Comparison of ENCODE assay signal across 10 cellular contexts in genomic region chr3:89314454-89314853, GRCh38.
DNase-seq lines count a peak whose midpoint lies in the region; TF ChIP-seq lines count a peak whose summit lies in the region.
"Had no signal": no experiment of that assay in that cellular context is flagged by ENCODE, and none has a peak within 500 bp of the region (broad histone marks: within the 10 kb centered on the region; RNA-seq: fewer than 3 reads in every experiment).

No MANE protein-coding gene starts in this region.

- H3K36me3 ChIP-seq in OCI-LY1 (ENCODE audit: insufficient read depth, low read length), result no peaks in the 10 kb centered on the region

- H3K4me3 ChIP-seq in OCI-LY1 (ENCODE audit: low read depth, low read length, poor library complexity, severe bottlenecking), result no peak overlapping the region
- H3K4me3 ChIP-seq: skin epidermis had no signal

- DNase-seq in NCI-H82 (lab: John Stamatoyannopoulos, UW) (peak; percentile 60), NCI-H82 treated with DMSO at 0.1 percent for 48 hours (lab: John Stamatoyannopoulos, UW; ENCODE audit: unreplicated experiment) (no peak), fibroblast of gingiva (ENCODE audit: low read depth) (peak; percentile 60), smooth muscle cell of the brain vasculature (ENCODE audit: low read depth, low spot score) (peak; percentile 41), GM13976 (ENCODE audit: low spot score) (no peak), NCI-H1930 (lab: John Stamatoyannopoulos, UW) (no peak)
- no peak for DNase-seq in activated T-cell treated with anti-CD3 and anti-CD28 coated beads, Interleukin-2, amount 50 U/mL, for 1 hour
- DNase-seq: activated CD8-positive, alpha-beta T cell treated with anti-CD3 and anti-CD28 coated beads for 36 hours had no signal

- in situ Hi-C loops in GM13976 (cut with MboI; ENCODE audit: low sequenced_read_pairs, unreplicated experiment), result no loop called here

- no peaks in the 10 kb centered on the region for H3K9me2 ChIP-seq in OCI-LY1 (ENCODE audit: low read depth, low read length)

- no peak overlapping the region for H3K9ac ChIP-seq in OCI-LY1 (ENCODE audit: low read length)

- no peak overlapping the region for H3K4me2 ChIP-seq in OCI-LY1 (ENCODE audit: low read length)

- H3K27ac ChIP-seq in OCI-LY1 (ENCODE audit: low read depth, low read length, poor library complexity, severe bottlenecking), result no peak overlapping the region
- H3K27ac ChIP-seq: skin epidermis had no signal

- H3K4me1 ChIP-seq in OCI-LY1 (ENCODE audit: insufficient read depth, low read length, severe bottlenecking), result no peaks in the 10 kb centered on the region

- no peaks in the 10 kb centered on the region for H3K79me2 ChIP-seq in OCI-LY1 (ENCODE audit: insufficient read depth, low read length)

- H3K27me3 ChIP-seq in OCI-LY1 (ENCODE audit: insufficient read depth, low read length), result no peaks in the 10 kb centered on the region

- no peaks in the 10 kb centered on the region for H4K20me1 ChIP-seq in OCI-LY1 (ENCODE audit: insufficient read depth, low read length)

- no peaks in the 10 kb centered on the region for H3F3A ChIP-seq in OCI-LY1 (ENCODE audit: insufficient read depth, low read length)

- no peak overlapping the region for H2AFZ ChIP-seq in OCI-LY1 (ENCODE audit: low read length)

- TF ChIP-seq CTCF in OCI-LY1 (IDR thresholded peaks at IDR 0.05; ENCODE audit: low read length) (peak; percentile 42; the same call in 1 of the 2 replicates), GM13976 (IDR thresholded peaks at IDR 0.05; ENCODE audit: borderline replicate concordance, control extremely low read depth, extremely low read depth, insufficient read depth, missing control alignments) (no peak)

- no peaks in the 10 kb centered on the region for H3K9me3 ChIP-seq in OCI-LY1 (ENCODE audit: low read length)

Comparison
In these comparisons a context has a peak if more than half of its experiments do, and no peak if none do; other contexts are left out.
1. DNase-seq: peak in NCI-H82 (single experiment), fibroblast of gingiva (single experiment) and smooth muscle cell of the brain vasculature (single experiment); none in NCI-H82 treated with DMSO at 0.1 percent for 48 hours (single experiment), GM13976 (single experiment), activated T-cell treated with anti-CD3 and anti-CD28 coated beads, Interleukin-2, amount 50 U/mL, for 1 hour (single experiment) and NCI-H1930 (0 of 2).